ENCODE assay signal across 10 cellular contexts in the genomic region with DNA sequence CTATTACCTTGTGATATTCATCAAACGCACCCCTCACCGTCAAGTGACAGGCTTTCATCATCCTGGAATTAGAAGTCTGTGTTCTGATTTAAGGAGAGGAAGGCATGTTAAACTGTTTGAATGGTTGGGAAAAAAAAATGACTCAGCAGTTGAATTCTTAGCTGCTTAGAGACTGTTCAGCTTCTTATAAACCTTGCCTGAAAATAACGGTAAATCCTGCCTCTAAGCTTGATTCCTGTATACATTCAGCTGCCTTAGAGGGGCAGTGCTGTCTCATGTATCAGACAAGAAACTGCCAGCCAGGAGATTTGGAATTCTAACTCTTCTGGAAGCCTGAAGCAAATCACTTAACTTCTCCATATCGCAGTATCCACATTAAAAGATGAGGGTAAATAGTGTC.
DNase-seq lines count a peak whose midpoint lies in the region; ATAC-seq and TF ChIP-seq lines count a peak whose summit lies in the region.
"Had no signal": no experiment of that assay in that cellular context is flagged by ENCODE, and none has a peak within 500 bp of the region (broad histone marks: within the 10 kb centered on the region; RNA-seq: fewer than 3 reads in every experiment).

No MANE protein-coding gene starts in this region.

- ATAC-seq in GM21825 (IDR thresholded peaks at IDR 0.05; ENCODE audit: unreplicated experiment): no peak
- no peak for ATAC-seq in HG02678 (IDR thresholded peaks at IDR 0.05; ENCODE audit: unreplicated experiment)

- H3K36me3 Mint-ChIP-seq in nephron (ENCODE audit: low read depth): no peaks in the 10 kb centered on the region

- H3K4me2 ChIP-seq in GM23248 (ENCODE audit: unreplicated experiment): no peak overlapping the region

- H3K9me2 ChIP-seq in GM23248 (ENCODE audit: insufficient read depth): no peaks in the 10 kb centered on the region

- H3K4me3 ChIP-seq in GM23248 (no peak overlapping the region), NT2/D1 (ENCODE audit: insufficient read length, low read depth) (no peak overlapping the region), fibroblast of pulmonary artery (replicated peaks; ENCODE audit: low read depth, low read length) (no peak overlapping the region)

- peak; percentile 31 for DNase-seq in GM23248
- peak; percentile 1 for DNase-seq in NT2/D1 (ENCODE audit: low read depth, low spot score)
- DNase-seq in fibroblast of pulmonary artery (ENCODE audit: low read depth): peak; percentile 64
- no peak for DNase-seq in GF-D8 (lab: John Stamatoyannopoulos, UW)
- DNase-seq in NCI-H2227 treated with DMSO at 0.1 percent for 48 hours (lab: John Stamatoyannopoulos, UW): no peak
- DNase-seq: activated CD4-positive, alpha-beta T cell treated with anti-CD3 and anti-CD28 coated beads, Interleukin-2, amount 10 ng/mL, durations not matched to agents 7 days and 5 days had no signal

- H3K27ac ChIP-seq in GM23248: no peak overlapping the region

- H3K4me1 ChIP-seq in GM23248 (ENCODE audit: insufficient read depth) (no peaks in the 10 kb centered on the region), NT2/D1 (ENCODE audit: insufficient read depth, insufficient read length) (no peaks in the 10 kb centered on the region)
- H3K4me1 ChIP-seq: Caco-2 had no signal

- no peaks in the 10 kb centered on the region for H3K36me3 ChIP-seq in GM23248 (ENCODE audit: low read depth)
- no peaks in the 10 kb centered on the region for H3K36me3 ChIP-seq in NT2/D1 (ENCODE audit: insufficient read depth, insufficient read length, low read length)

- 27 to 30% methylated on average over 4 of the region's 4 CpGs for WGBS in GM23248 (ENCODE audit: low coverage in 1 of 2, low lambda C conversion rate in 2 of 2, missing lambda C conversion rate in 2 of 2), 2 experiments

- no peaks in the 10 kb centered on the region for H3K4me1 Mint-ChIP-seq in nephron
- H3K4me1 Mint-ChIP-seq: activated CD4-positive, alpha-beta T cell treated with anti-CD3 and anti-CD28 coated beads, Interleukin-2, amount 10 ng/mL, durations not matched to agents 7 days and 5 days had no signal

- TF ChIP-seq CTCF in fibroblast of pulmonary artery (IDR thresholded peaks at IDR 0.05; ENCODE audit: low read length, missing control alignments) (peak; percentile 40), nephron (IDR thresholded peaks at IDR 0.05; ENCODE audit: unreplicated experiment in 3 of 3) (peak; percentile 19 to 40 (median 28))

- no peaks in the 10 kb centered on the region for H4K20me1 ChIP-seq in GM23248 (ENCODE audit: insufficient read depth)

- no peaks in the 10 kb centered on the region for H3F3A ChIP-seq in GM23248 (ENCODE audit: insufficient read depth)

- H3K9me3 ChIP-seq in GM23248 (ENCODE audit: low read depth) (no peaks in the 10 kb centered on the region), NT2/D1 (ENCODE audit: insufficient read depth, low read length) (no peaks in the 10 kb centered on the region)
- H3K9me3 ChIP-seq: Caco-2 had no signal

- H3K27ac Mint-ChIP-seq in nephron: no peak overlapping the region
- H3K27ac Mint-ChIP-seq: activated CD4-positive, alpha-beta T cell treated with anti-CD3 and anti-CD28 coated beads, Interleukin-2, amount 10 ng/mL, durations not matched to agents 7 days and 5 days had no signal

- H3K27me3 ChIP-seq in GM23248 (replicated peaks; ENCODE audit: insufficient read depth) (no peaks in the 10 kb centered on the region), NT2/D1 (ENCODE audit: insufficient read depth, insufficient read length) (no peaks in the 10 kb centered on the region)

- peak overlapping the region; percentile 8; the same call in 1 of the 2 replicates for H2AFZ ChIP-seq in GM23248

- no peak overlapping the region for H3K4me3 Mint-ChIP-seq in nephron
- H3K4me3 Mint-ChIP-seq: activated CD4-positive, alpha-beta T cell treated with anti-CD3 and anti-CD28 coated beads, Interleukin-2, amount 10 ng/mL, durations not matched to agents 7 days and 5 days had no signal

- H3K9ac ChIP-seq in GM23248 (no peak overlapping the region), NT2/D1 (ENCODE audit: insufficient read length, low read depth) (no peak overlapping the region)

- in situ Hi-C loops in GM23248 (cut with MboI): no loop called here

- no peaks in the 10 kb centered on the region for H3K79me2 ChIP-seq in GM23248 (ENCODE audit: insufficient read depth)

- H3K9me3 Mint-ChIP-seq in nephron: no peaks in the 10 kb centered on the region
- H3K9me3 Mint-ChIP-seq: activated CD4-positive, alpha-beta T cell treated with anti-CD3 and anti-CD28 coated beads, Interleukin-2, amount 10 ng/mL, durations not matched to agents 7 days and 5 days had no signal

- no peaks in the 10 kb centered on the region for H3K27me3 Mint-ChIP-seq in nephron (ENCODE audit: low read depth)
- H3K27me3 Mint-ChIP-seq: activated CD4-positive, alpha-beta T cell treated with anti-CD3 and anti-CD28 coated beads, Interleukin-2, amount 10 ng/mL, durations not matched to agents 7 days and 5 days had no signal

Comparison
In these comparisons a context has a peak if more than half of its experiments do, and no peak if none do; other contexts are left out.
1. DNase-seq: peak in GM23248 (single experiment), NT2/D1 (single experiment) and fibroblast of pulmonary artery (single experiment); none in GF-D8 (single experiment) and NCI-H2227 treated with DMSO at 0.1 percent for 48 hours (single experiment).